In the genomic region with DNA sequence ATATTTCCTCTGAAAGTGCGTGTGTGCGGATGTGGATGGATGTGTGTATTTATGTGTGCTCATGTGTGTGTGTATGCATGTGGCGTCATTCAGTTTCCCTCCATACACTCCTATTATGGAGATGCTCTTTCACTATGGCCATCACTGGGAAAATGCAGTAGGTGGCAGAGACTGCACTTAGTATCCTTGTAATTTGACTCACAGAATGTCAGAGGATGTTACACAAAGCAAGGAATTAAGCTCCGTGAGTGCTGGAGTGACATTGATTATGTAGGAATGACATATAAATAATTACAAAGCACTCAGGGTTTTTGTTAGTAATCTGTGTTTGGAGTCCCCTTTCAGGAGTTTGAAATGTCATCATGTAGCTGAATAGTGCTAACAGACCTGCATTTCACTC, we compare ENCODE assay signal across 11 cellular contexts. TPM values are rescaled to one million over a fixed set of nuclear protein-coding genes. Genes with fewer than 3 reads are reported as not detected.
"Had no signal": no experiment of that assay in that cellular context is flagged by ENCODE, and none has a peak within 500 bp of the region (broad histone marks: within the 10 kb centered on the region; RNA-seq: fewer than 3 reads in every experiment).

No MANE protein-coding gene starts in this region.

- H3K27ac ChIP-seq: GM23248 had no signal

- ATAC-seq: HCT116, K562 had no signal

- H3K27ac Mint-ChIP-seq: HFFc6 had no signal

- H3K4me1 ChIP-seq: HAP-1 had no signal

- H3K9ac ChIP-seq: GM23248 had no signal

- H3K9me3 ChIP-seq: HAP-1 had no signal

- H3K4me3 ChIP-seq: GM23248, HAP-1, K562 had no signal

- H2AFZ ChIP-seq: GM23248 had no signal

- H3K4me3 Mint-ChIP-seq: HFFc6 had no signal

- H3K36me3 ChIP-seq: HAP-1 had no signal

- DNase-seq: GM23248, GOT3, H7, HFFc6, IMR-90, KG1 had no signal

RNA-seq across cellular contexts. Expression of gene HS3ST4, which starts 59.5 kb away (rescaled TPM):
- total RNA-seq: GM23248, H4, HFFc6, HT-29, IMR-90, K562 had no signal
- polyA plus RNA-seq: GM23248, IMR-90, K562 had no signal
